In the genomic region with DNA sequence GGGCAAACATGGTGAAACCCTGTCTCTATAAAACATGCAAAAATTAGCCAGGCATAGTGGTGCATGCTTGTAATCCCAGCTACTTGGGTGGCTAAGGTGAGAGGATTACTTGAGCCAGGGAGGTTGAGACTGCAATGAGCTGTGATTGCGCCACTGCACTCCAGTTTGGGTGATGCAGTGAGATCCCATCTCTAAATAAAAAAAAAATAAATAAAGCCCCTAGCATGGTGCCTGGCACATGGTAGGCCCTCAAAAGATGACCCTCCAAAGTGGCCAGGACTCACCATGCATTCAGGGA, we compare ENCODE assay signal across 12 cellular contexts.
DNase-seq lines count a peak whose midpoint lies in the region; ATAC-seq and TF ChIP-seq lines count a peak whose summit lies in the region.
"Had no signal": no experiment of that assay in that cellular context is flagged by ENCODE, and none has a peak within 500 bp of the region (broad histone marks: within the 10 kb centered on the region; RNA-seq: fewer than 3 reads in every experiment).

No MANE protein-coding gene starts in this region.

- no peaks in the 10 kb centered on the region for H3K27me3 ChIP-seq in CD4-positive, CD25-positive, alpha-beta regulatory T cell (ENCODE audit: control insufficient read depth, insufficient read depth, low read length)
- no peaks in the 10 kb centered on the region for H3K27me3 ChIP-seq in left lung

- no peaks in the 10 kb centered on the region for H3K36me3 ChIP-seq in CD4-positive, CD25-positive, alpha-beta regulatory T cell (ENCODE audit: control insufficient read depth, insufficient read depth, low read length)
- no peaks in the 10 kb centered on the region for H3K36me3 ChIP-seq in left lung

- no peak for DNase-seq in CD4-positive, CD25-positive, alpha-beta regulatory T cell
- no peak for DNase-seq in activated CD8-positive, alpha-beta T cell treated with anti-CD3 and anti-CD28 coated beads for 36 hours
- no peak for DNase-seq in left lung
- no peak for DNase-seq in HFFc6
- DNase-seq in caudate nucleus (lab: John Stamatoyannopoulos, UW): no peak
- no peak for DNase-seq in activated CD4-positive, CD25-positive, alpha-beta regulatory T cell (lab: John Stamatoyannopoulos, UW)
- no peak for DNase-seq in NCI-H774 (lab: John Stamatoyannopoulos, UW)
- DNase-seq: activated effector memory CD4-positive, alpha-beta T cell treated with Interleukin-2 at 50 U/mL for 16 hours; C1 segment of cervical spinal cord; NCI-H2171 treated with DMSO at 0.1 percent for 48 hours had no signal

- peak overlapping the region; percentile 96 to 99 (median 96) for H3K27ac Mint-ChIP-seq in CD4-positive, CD25-positive, alpha-beta regulatory T cell
- H3K27ac Mint-ChIP-seq in activated CD8-positive, alpha-beta T cell treated with anti-CD3 and anti-CD28 coated beads for 36 hours: peak overlapping the region; percentile 87
- no peak overlapping the region for H3K27ac Mint-ChIP-seq in HFFc6

- intact Hi-C loops in activated CD8-positive, alpha-beta T cell treated with anti-CD3 and anti-CD28 coated beads for 36 hours (cut with micrococcal nuclease): loop anchor here (5.0 kb wide), 1 partner anchor 48 kb away; no protein-coding TSS in a partner anchor
- intact Hi-C loops in left lung (cut with DNase I): no loop called here

- CTCF ChIA-PET in activated CD8-positive, alpha-beta T cell treated with anti-CD3 and anti-CD28 coated beads for 36 hours (lab: Charles Lee): interaction anchor here (1.4 to 2.3 kb wide), 5 partner anchors 9 to 53 kb away, joined by 4 to 9 read pairs (median 5); no protein-coding TSS in a partner anchor

- no peak for TF ChIP-seq CTCF in 22Rv1 (IDR thresholded peaks at IDR 0.05)
- TF ChIP-seq CTCF in activated CD8-positive, alpha-beta T cell treated with anti-CD3 and anti-CD28 coated beads for 36 hours (IDR thresholded peaks at IDR 0.05): no peak
- TF ChIP-seq CTCF in left lung (IDR thresholded peaks at IDR 0.05): no peak
- TF ChIP-seq CTCF in HFFc6 (IDR thresholded peaks at IDR 0.05): no peak

- peaks cover 4% of the 10 kb centered on the region for H3K27me3 Mint-ChIP-seq in CD4-positive, CD25-positive, alpha-beta regulatory T cell
- H3K27me3 Mint-ChIP-seq in activated CD8-positive, alpha-beta T cell treated with anti-CD3 and anti-CD28 coated beads for 36 hours: no peaks in the 10 kb centered on the region
- H3K27me3 Mint-ChIP-seq in HFFc6 (ENCODE audit: insufficient read depth): 0 out of 2 replicates have a peak, but pooled peaks cover 2% of the 10 kb centered on the region

- H3K4me1 Mint-ChIP-seq in CD4-positive, CD25-positive, alpha-beta regulatory T cell: peaks cover 28 to 92% (median 74%) of the 10 kb centered on the region in 4 donors
- H3K4me1 Mint-ChIP-seq in activated CD8-positive, alpha-beta T cell treated with anti-CD3 and anti-CD28 coated beads for 36 hours (ENCODE audit: low read depth): peaks cover 75% of the 10 kb centered on the region
- peaks cover 42% of the 10 kb centered on the region for H3K4me1 Mint-ChIP-seq in HFFc6 (ENCODE audit: low read depth)

- no peak for ATAC-seq in CD4-positive, CD25-positive, alpha-beta regulatory T cell (ENCODE audit: low read depth in 2 of 2)
- ATAC-seq in activated CD8-positive, alpha-beta T cell treated with anti-CD3 and anti-CD28 coated beads for 36 hours: no peak
- ATAC-seq in left lung: peak; percentile 6

- no peaks in the 10 kb centered on the region for H3K9me3 ChIP-seq in CD4-positive, CD25-positive, alpha-beta regulatory T cell (ENCODE audit: control insufficient read depth in 2 of 2, low read length in 2 of 2)
- no peaks in the 10 kb centered on the region for H3K9me3 ChIP-seq in left lung

- POLR2A ChIA-PET in activated CD8-positive, alpha-beta T cell treated with anti-CD3 and anti-CD28 coated beads for 36 hours (lab: Charles Lee): interaction anchor here (1.5 to 5.2 kb wide), 5 partner anchors 12 to 53 kb away, joined by 4 to 44 read pairs (median 8); no protein-coding TSS in a partner anchor

- H3K4me3 Mint-ChIP-seq in CD4-positive, CD25-positive, alpha-beta regulatory T cell: peak overlapping the region; percentile 81 to 92 (median 84)
- H3K4me3 Mint-ChIP-seq in activated CD8-positive, alpha-beta T cell treated with anti-CD3 and anti-CD28 coated beads for 36 hours: no peak overlapping the region
- H3K4me3 Mint-ChIP-seq in HFFc6: no peak overlapping the region

- peak overlapping the region; percentile 79 for H3K4me3 ChIP-seq in CD4-positive, CD25-positive, alpha-beta regulatory T cell (ENCODE audit: low read depth, low read length)
- no peak overlapping the region for H3K4me3 ChIP-seq in left lung
- H3K4me3 ChIP-seq: SK-N-MC had no signal

- H3K27ac ChIP-seq in 22Rv1 (peak overlapping the region; percentile 99), left lung (peak overlapping the region; percentile 62 to 81), caudate nucleus (ENCODE audit: low read depth, low read length) (no peak overlapping the region)
- H3K27ac ChIP-seq in CD4-positive, CD25-positive, alpha-beta regulatory T cell (ENCODE audit: insufficient read depth, low read length, poor library complexity, severe bottlenecking): peak overlapping the region; percentile 69
- H3K27ac ChIP-seq: SK-N-MC had no signal

- H3K9me3 Mint-ChIP-seq in CD4-positive, CD25-positive, alpha-beta regulatory T cell: no peaks in the 10 kb centered on the region
- peaks cover 2% of the 10 kb centered on the region for H3K9me3 Mint-ChIP-seq in activated CD8-positive, alpha-beta T cell treated with anti-CD3 and anti-CD28 coated beads for 36 hours
- no peaks in the 10 kb centered on the region for H3K9me3 Mint-ChIP-seq in HFFc6

- peaks cover 4% of the 10 kb centered on the region for H3K36me3 Mint-ChIP-seq in CD4-positive, CD25-positive, alpha-beta regulatory T cell
- H3K36me3 Mint-ChIP-seq in activated CD8-positive, alpha-beta T cell treated with anti-CD3 and anti-CD28 coated beads for 36 hours (ENCODE audit: low read depth): peaks cover 5% of the 10 kb centered on the region
- H3K36me3 Mint-ChIP-seq in HFFc6 (ENCODE audit: low read depth): no peaks in the 10 kb centered on the region

- peaks cover 87% of the 10 kb centered on the region for H3K4me1 ChIP-seq in CD4-positive, CD25-positive, alpha-beta regulatory T cell (ENCODE audit: control insufficient read depth, insufficient read depth, low read length, poor library complexity, severe bottlenecking)
- H3K4me1 ChIP-seq in left lung: peaks cover 14 to 66% of the 10 kb centered on the region in 2 donors

Comparison
In these comparisons a context has a peak if more than half of its experiments do, and no peak if none do; other contexts are left out.
1. H3K4me3 Mint-ChIP-seq: peak in CD4-positive, CD25-positive, alpha-beta regulatory T cell (4 of 4); none in activated CD8-positive, alpha-beta T cell treated with anti-CD3 and anti-CD28 coated beads for 36 hours (single experiment) and HFFc6 (single experiment).